Comparison of ENCODE assay signal across 1 cellular context in the genomic region with DNA sequence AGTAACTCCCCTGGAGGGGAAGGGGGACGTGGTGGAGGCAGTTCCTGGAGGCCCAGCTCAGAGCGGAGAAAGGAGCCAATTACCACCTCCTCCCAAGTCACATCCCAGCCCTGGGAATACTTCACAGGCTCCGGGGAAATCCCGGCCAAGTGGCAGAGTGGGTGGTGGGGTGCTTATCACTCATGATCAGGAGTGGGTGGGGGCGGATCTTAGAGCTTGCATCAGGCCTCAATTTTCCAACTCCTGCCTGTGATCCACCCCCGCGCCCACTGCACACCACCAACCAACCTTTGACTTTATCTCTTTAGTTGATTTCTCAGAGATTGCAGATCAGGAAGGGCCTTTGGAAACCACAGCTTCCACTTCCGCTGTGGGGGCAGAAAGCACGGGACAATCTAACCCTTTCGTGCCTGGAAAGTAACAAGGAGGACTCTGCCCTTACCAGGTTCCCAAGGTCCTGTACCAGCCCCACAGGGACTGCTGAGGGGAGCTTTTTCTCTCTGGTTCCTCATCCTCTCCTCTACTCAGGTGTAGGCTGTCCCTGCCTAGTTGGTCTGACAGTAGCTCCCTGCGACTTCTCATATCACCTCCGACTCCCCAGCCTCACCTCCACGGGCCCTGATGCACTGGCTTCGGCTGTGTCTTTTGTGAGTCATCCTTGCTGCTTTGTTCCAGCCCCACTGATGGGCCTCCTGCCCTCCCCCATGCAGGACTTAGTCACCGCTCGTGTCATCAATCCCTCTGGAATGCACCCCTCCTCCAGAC.
A peak's percentile ranks its signal among the peaks of the same experiment; 100 is the strongest.
TF ChIP-seq lines count a peak whose summit lies in the region.

No MANE protein-coding gene starts in this region.

TF ChIP-seq in GM23338, 12 proteins besides CTCF, POLR2A, EP300 and RAD21 (continued from another document):
- TF ChIP-seq ZNF462 (CRISPR knock-in tag; IDR thresholded peaks at IDR 0.05) = 0 out of 2 replicates have a peak, but pooled peaks have one; percentile 23
- peak; percentile 77 for TF ChIP-seq CREB1 (CRISPR knock-in tag; IDR thresholded peaks at IDR 0.05; ENCODE audit: low read depth)
